18 cellular contexts compared by ENCODE assay signal in genomic region chr17:41941158-41941557, GRCh38. TPM values are rescaled to one million over a fixed set of nuclear protein-coding genes. Genes with fewer than 3 reads are reported as not detected.
DNase-seq lines count a peak whose midpoint lies in the region; ATAC-seq, FAIRE-seq and TF ChIP-seq lines count a peak whose summit lies in the region.
"Had no signal": no experiment of that assay in that cellular context is flagged by ENCODE, and none has a peak within 500 bp of the region (broad histone marks: within the 10 kb centered on the region; RNA-seq: fewer than 3 reads in every experiment).

No MANE protein-coding gene starts in this region.

- H3K9ac ChIP-seq in HepG2 (ENCODE audit: insufficient read depth, low read depth, low read length) = no peak overlapping the region

- no peak for TF ChIP-seq RAD21 in HepG2 (CRISPR knock-in tag; IDR thresholded peaks at IDR 0.05)

- TF ChIP-seq CTCF in HepG2 (CRISPR knock-in tag; IDR thresholded peaks at IDR 0.05) (no peak), right lobe of liver (IDR thresholded peaks at IDR 0.05) (no peak), type B pancreatic cell (conservative IDR thresholded peaks at IDR 0.05) (no peak)

- TF ChIP-seq POLR2A in HepG2 (IDR thresholded peaks at IDR 0.05; ENCODE audit: insufficient read depth in 1 of 2, low read depth in 2 of 2, low read length in 2 of 2) (no peak), right lobe of liver (IDR thresholded peaks at IDR 0.05) (no peak)

- CTCF ChIA-PET in HepG2 (lab: Yijun Ruan, JAX; ENCODE audit: low intra/inter-chr PET ratio, low total read pairs) = no interaction called here

- H3K27ac ChIP-seq in HepG2 (ENCODE audit: extremely low read length, insufficient read depth, low read length) = no peak overlapping the region
- H3K27ac ChIP-seq in right lobe of liver = no peak overlapping the region
- H3K27ac ChIP-seq: 22Rv1, A549, C4-2B had no signal

- POLR2A ChIA-PET in HepG2 (lab: Yijun Ruan, JAX) = interaction anchor here (1.3 to 1.4 kb wide), 2 partner anchors 17 to 23 kb away, joined by 6 read pairs; partner anchors contain the start of gene ACLY

- no peaks in the 10 kb centered on the region for H3K9me3 Mint-ChIP-seq in type B pancreatic cell
- H3K9me3 Mint-ChIP-seq: CD4-positive, alpha-beta T cell; HFFc6 had no signal

- no peak for TF ChIP-seq EP300 in HepG2 (IDR thresholded peaks at IDR 0.05; ENCODE audit: low read depth in 2 of 2, low read length in 2 of 2)
- no peak for TF ChIP-seq EP300 in HepG2 (CRISPR knock-in tag; IDR thresholded peaks at IDR 0.05; ENCODE audit: borderline replicate concordance)

- H3K4me1 ChIP-seq in HepG2 (ENCODE audit: insufficient read depth, low read length) = peaks cover 64% of the 10 kb centered on the region
- H3K4me1 ChIP-seq in right lobe of liver = peaks cover 0 to 35% (median 8%) of the 10 kb centered on the region in 4 donors
- H3K4me1 ChIP-seq: A549 had no signal

- intact Hi-C loops in HepG2 (cut with micrococcal nuclease; ENCODE audit: unreplicated experiment) (no loop called here), right lobe of liver (cut with DNase I) (no loop called here)

- peak overlapping the region; percentile 48; the same call in 1 of the 2 replicates for H3K4me2 ChIP-seq in HepG2 (ENCODE audit: low read depth, low read length)
- H3K4me2 ChIP-seq: A549 had no signal

- H3K36me3 Mint-ChIP-seq in type B pancreatic cell = no peaks in the 10 kb centered on the region

- no peak overlapping the region for H2AFZ ChIP-seq in HepG2 (ENCODE audit: low read length)

- ATAC-seq in HepG2 (no peak), right lobe of liver (no peak), HG03565 (IDR thresholded peaks at IDR 0.05; ENCODE audit: unreplicated experiment) (no peak)
- ATAC-seq: GM12878 had no signal

- 76% methylated on average over 4 of the region's 4 CpGs for WGBS in HepG2 (ENCODE audit: low lambda C conversion rate)
- 88% methylated on average over 4 of the region's 4 CpGs for WGBS in right lobe of liver (ENCODE audit: insufficient coverage, low coverage, low lambda C conversion rate, missing lambda C conversion rate)

- no peaks in the 10 kb centered on the region for H3K27me3 ChIP-seq in HepG2 (ENCODE audit: control insufficient read depth in 1 of 2, insufficient read depth in 2 of 2, low read length in 2 of 2)
- no peaks in the 10 kb centered on the region for H3K27me3 ChIP-seq in right lobe of liver

- no peaks in the 10 kb centered on the region for H3K9me3 ChIP-seq in HepG2 (ENCODE audit: low read length)
- H3K9me3 ChIP-seq in right lobe of liver = no peaks in the 10 kb centered on the region
- H3K9me3 ChIP-seq: A549, Caco-2 had no signal

- no peaks in the 10 kb centered on the region for H3K27me3 Mint-ChIP-seq in type B pancreatic cell
- H3K27me3 Mint-ChIP-seq: CD4-positive, alpha-beta T cell had no signal

- in situ Hi-C loops in HepG2 (cut with HindIII; ENCODE audit: extremely low pct_ligation_motif_present, low pct_unique_long_range_greater_than_20kb) = no loop called here

- H3K4me3 ChIP-seq in HepG2 (replicated peaks in 1 of 3; ENCODE audit: insufficient read depth in 1 of 3, low read depth in 2 of 3, low read length in 3 of 3) = no peak overlapping the region
- H3K4me3 ChIP-seq in right lobe of liver = no peak overlapping the region
- H3K4me3 ChIP-seq: A549, GM12878 had no signal

- peak overlapping the region; percentile 12 for H3K27ac Mint-ChIP-seq in type B pancreatic cell
- H3K27ac Mint-ChIP-seq: CD4-positive, alpha-beta T cell; HFFc6 had no signal

- H3K4me3 Mint-ChIP-seq in type B pancreatic cell = no peak overlapping the region
- H3K4me3 Mint-ChIP-seq: CD4-positive, alpha-beta T cell; HFFc6 had no signal

- DNase-seq in HepG2 (ENCODE audit: low spot score) = no peak
- DNase-seq in right lobe of liver = no peak
- peak; percentile 62 for DNase-seq in islet precursor cell
- no peak for DNase-seq in type B pancreatic cell (ENCODE audit: extremely low spot score, unreplicated experiment)
- no peak for DNase-seq in DMS79 (lab: John Stamatoyannopoulos, UW)
- no peak for DNase-seq in MV-4-11 (lab: John Stamatoyannopoulos, UW)
- DNase-seq: AML-193; Caco-2; CD4-positive, alpha-beta T cell; DMS153; DMS79 treated with DMSO at 0.1 percent for 48 hours; HFFc6; KG1 had no signal

- no peak for FAIRE-seq in HepG2 (lab: Jason Lieb, UNC)
- FAIRE-seq: A549, GM12878 had no signal

- H3K36me3 ChIP-seq in HepG2 (replicated peaks in 1 of 2; ENCODE audit: control insufficient read depth in 1 of 2, insufficient read depth in 2 of 2, low read length in 2 of 2) = no peaks in the 10 kb centered on the region
- no peaks in the 10 kb centered on the region for H3K36me3 ChIP-seq in right lobe of liver

- H3K79me2 ChIP-seq in HepG2 (ENCODE audit: insufficient read depth, low read length) = no peaks in the 10 kb centered on the region

- H3K4me1 Mint-ChIP-seq in type B pancreatic cell (ENCODE audit: unreplicated experiment) = no peaks in the 10 kb centered on the region

- no peaks in the 10 kb centered on the region for H4K20me1 ChIP-seq in HepG2 (ENCODE audit: insufficient read depth, low read length)

- BruUV-seq in HepG2 (replicated peaks; lab: Mats Ljungman, UMichigan) = no TSS peak

RNA-seq across cellular contexts. Expression of gene ODAD4, which starts 10.7 kb away (rescaled TPM):
- total RNA-seq in HepG2 (2016; rRNA removed; fragmentation: Illumina TruSeq; extraction: Trizol) = 0.53 and 0.60 TPM in 2 replicates
- total RNA-seq in HepG2 (2016; cell fraction: cytosol; rRNA removed; fragmentation: Illumina TruSeq; extraction: Trizol; ENCODE audit: low read depth) = 0.18 TPM in 1 of 2 replicates, not detected in the other
- 0.41 and 0.92 TPM in 2 replicates for total RNA-seq in HepG2 (2016; cell fraction: insoluble cytoplasmic fraction; rRNA removed; fragmentation: Illumina TruSeq; extraction: Trizol)
- total RNA-seq in HepG2 (2016; cell fraction: membrane; rRNA removed; fragmentation: Illumina TruSeq; extraction: Trizol) = 0.09 and 0.28 TPM in 2 replicates
- 0.37 and 1.4 TPM in 2 replicates for total RNA-seq in HepG2 (2016; cell fraction: nucleus; rRNA removed; fragmentation: Illumina TruSeq; extraction: Trizol)
- 0.48 and 0.73 TPM in 2 replicates for polyA plus RNA-seq in HepG2 (2011; rRNA removed)
- 0.15 and 0.35 TPM in 2 replicates for polyA plus RNA-seq in HepG2 (2011; cell fraction: cytosol; rRNA removed)
- polyA plus RNA-seq in HepG2 (2011; cell fraction: nucleus; rRNA removed) = 0.88 and 1.5 TPM in 2 replicates
- 0.57 and 0.59 TPM in 2 replicates for polyA plus RNA-seq in HepG2 (2012)
- polyA plus RNA-seq in HepG2 (2016; cell fraction: cytosol; fragmentation: Illumina TruSeq; extraction: Trizol; ENCODE audit: low read depth) = 0.10 TPM in 1 of 2 replicates, not detected in the other
- polyA plus RNA-seq in HepG2 (2016; cell fraction: insoluble cytoplasmic fraction; fragmentation: Illumina TruSeq; extraction: Trizol; ENCODE audit: low read depth) = 0.72 and 1.5 TPM in 2 replicates
- polyA plus RNA-seq in HepG2 (2016; cell fraction: membrane; fragmentation: Illumina TruSeq; extraction: Trizol; ENCODE audit: low read depth) = 0.08 TPM in 1 of 2 replicates, not detected in the other
- 0.74 and 1.3 TPM in 2 replicates for polyA plus RNA-seq in HepG2 (2016; cell fraction: nucleus; fragmentation: Illumina TruSeq; extraction: Trizol; ENCODE audit: insufficient read depth, low read depth)
- 0.48 TPM in 1 of 2 replicates, not detected in the other for polyA minus RNA-seq in HepG2 (2011; rRNA and poly(A)+ RNA removed; ENCODE audit: low replicate concordance)
- polyA minus RNA-seq in HepG2 (2011; cell fraction: cytosol; rRNA and poly(A)+ RNA removed) = not detected in 2 replicates
- polyA minus RNA-seq in HepG2 (2011; cell fraction: nucleus; rRNA and poly(A)+ RNA removed) = 1.3 and 4.0 TPM in 2 replicates
- total RNA-seq in right lobe of liver = under 1 TPM in 3 of 6 experiments, not detected in 3; 0.12 to 0.13 (median 0.12) TPM
- 1.9 and 4.5 TPM in 2 replicates for total RNA-seq in type B pancreatic cell (ENCODE audit: low replicate concordance)

RNA-seq across cellular contexts. Expression of gene ACLY, which starts 22.4 kb away (rescaled TPM):
- total RNA-seq in HepG2 (2016; rRNA removed; fragmentation: Illumina TruSeq; extraction: Trizol) = 218 and 277 TPM in 2 replicates
- total RNA-seq in HepG2 (2016; cell fraction: cytosol; rRNA removed; fragmentation: Illumina TruSeq; extraction: Trizol; ENCODE audit: low read depth) = 24.5 and 29.0 TPM in 2 replicates
- total RNA-seq in HepG2 (2016; cell fraction: insoluble cytoplasmic fraction; rRNA removed; fragmentation: Illumina TruSeq; extraction: Trizol) = 218 and 232 TPM in 2 replicates
- total RNA-seq in HepG2 (2016; cell fraction: membrane; rRNA removed; fragmentation: Illumina TruSeq; extraction: Trizol) = 75.9 and 85.9 TPM in 2 replicates
- total RNA-seq in HepG2 (2016; cell fraction: nucleus; rRNA removed; fragmentation: Illumina TruSeq; extraction: Trizol) = 147 and 157 TPM in 2 replicates
- 111 and 143 TPM in 2 replicates for polyA plus RNA-seq in HepG2 (2011; rRNA removed)
- polyA plus RNA-seq in HepG2 (2011; cell fraction: cytosol; rRNA removed) = 98.4 and 118 TPM in 2 replicates
- polyA plus RNA-seq in HepG2 (2011; cell fraction: nucleus; rRNA removed) = 94.3 and 115 TPM in 2 replicates
- 93.3 and 115 TPM in 2 replicates for polyA plus RNA-seq in HepG2 (2012)
- 12.6 and 14.2 TPM in 2 replicates for polyA plus RNA-seq in HepG2 (2016; cell fraction: cytosol; fragmentation: Illumina TruSeq; extraction: Trizol; ENCODE audit: low read depth)
- polyA plus RNA-seq in HepG2 (2016; cell fraction: insoluble cytoplasmic fraction; fragmentation: Illumina TruSeq; extraction: Trizol; ENCODE audit: low read depth) = 183 and 215 TPM in 2 replicates
- polyA plus RNA-seq in HepG2 (2016; cell fraction: membrane; fragmentation: Illumina TruSeq; extraction: Trizol; ENCODE audit: low read depth) = 30.1 and 37.0 TPM in 2 replicates
- polyA plus RNA-seq in HepG2 (2016; cell fraction: nucleus; fragmentation: Illumina TruSeq; extraction: Trizol; ENCODE audit: insufficient read depth, low read depth) = 178 and 193 TPM in 2 replicates
- 364 TPM in 2 replicates for polyA minus RNA-seq in HepG2 (2011; rRNA and poly(A)+ RNA removed; ENCODE audit: low replicate concordance)
- 190 and 249 TPM in 2 replicates for polyA minus RNA-seq in HepG2 (2011; cell fraction: cytosol; rRNA and poly(A)+ RNA removed)
- 60.3 and 96.6 TPM in 2 replicates for polyA minus RNA-seq in HepG2 (2011; cell fraction: nucleus; rRNA and poly(A)+ RNA removed)
- total RNA-seq in right lobe of liver = 10 to 100 TPM; 16.6 to 95.9 (median 33.6) TPM
- 160 and 161 TPM in 2 replicates for total RNA-seq in type B pancreatic cell (ENCODE audit: low replicate concordance)

RNA-seq across cellular contexts. Expression of gene CNP, which starts 25.4 kb away (rescaled TPM):
- 161 and 170 TPM in 2 replicates for total RNA-seq in HepG2 (2016; rRNA removed; fragmentation: Illumina TruSeq; extraction: Trizol)
- 13.1 and 14.4 TPM in 2 replicates for total RNA-seq in HepG2 (2016; cell fraction: cytosol; rRNA removed; fragmentation: Illumina TruSeq; extraction: Trizol; ENCODE audit: low read depth)
- 142 and 170 TPM in 2 replicates for total RNA-seq in HepG2 (2016; cell fraction: insoluble cytoplasmic fraction; rRNA removed; fragmentation: Illumina TruSeq; extraction: Trizol)
- total RNA-seq in HepG2 (2016; cell fraction: membrane; rRNA removed; fragmentation: Illumina TruSeq; extraction: Trizol) = 61.3 and 66.7 TPM in 2 replicates
- 95.4 and 98.2 TPM in 2 replicates for total RNA-seq in HepG2 (2016; cell fraction: nucleus; rRNA removed; fragmentation: Illumina TruSeq; extraction: Trizol)
- polyA plus RNA-seq in HepG2 (2011; rRNA removed) = 97.2 and 105 TPM in 2 replicates
- polyA plus RNA-seq in HepG2 (2011; cell fraction: cytosol; rRNA removed) = 67.5 and 85.5 TPM in 2 replicates
- polyA plus RNA-seq in HepG2 (2011; cell fraction: nucleus; rRNA removed) = 104 and 124 TPM in 2 replicates
- polyA plus RNA-seq in HepG2 (2012) = 42.6 and 44.3 TPM in 2 replicates
- polyA plus RNA-seq in HepG2 (2016; cell fraction: cytosol; fragmentation: Illumina TruSeq; extraction: Trizol; ENCODE audit: low read depth) = 18.7 and 20.0 TPM in 2 replicates
- 172 and 192 TPM in 2 replicates for polyA plus RNA-seq in HepG2 (2016; cell fraction: insoluble cytoplasmic fraction; fragmentation: Illumina TruSeq; extraction: Trizol; ENCODE audit: low read depth)
- polyA plus RNA-seq in HepG2 (2016; cell fraction: membrane; fragmentation: Illumina TruSeq; extraction: Trizol; ENCODE audit: low read depth) = 49.0 TPM in 2 replicates
- 178 and 180 TPM in 2 replicates for polyA plus RNA-seq in HepG2 (2016; cell fraction: nucleus; fragmentation: Illumina TruSeq; extraction: Trizol; ENCODE audit: insufficient read depth, low read depth)
- polyA minus RNA-seq in HepG2 (2011; rRNA and poly(A)+ RNA removed; ENCODE audit: low replicate concordance) = 256 and 859 TPM in 2 replicates
- 126 and 130 TPM in 2 replicates for polyA minus RNA-seq in HepG2 (2011; cell fraction: cytosol; rRNA and poly(A)+ RNA removed)
- polyA minus RNA-seq in HepG2 (2011; cell fraction: nucleus; rRNA and poly(A)+ RNA removed) = 93.4 and 142 TPM in 2 replicates
- 10 to 100 TPM; 30.1 to 42.7 (median 33.0) TPM for total RNA-seq in right lobe of liver
- total RNA-seq in type B pancreatic cell (ENCODE audit: low replicate concordance) = 60.0 and 84.3 TPM in 2 replicates
